15 cellular contexts compared by ENCODE assay signal in genomic region chr16:85152414-85153030, GRCh38. TPM values are rescaled to one million over a fixed set of nuclear protein-coding genes. Genes with fewer than 3 reads are reported as not detected.
DNase-seq lines count a peak whose midpoint lies in the region; ATAC-seq and TF ChIP-seq lines count a peak whose summit lies in the region.
"Had no signal": no experiment of that assay in that cellular context is flagged by ENCODE, and none has a peak within 500 bp of the region (broad histone marks: within the 10 kb centered on the region; RNA-seq: fewer than 3 reads in every experiment).

No MANE protein-coding gene starts in this region.

- peak overlapping the region; percentile 52; the same call in 1 of the 2 replicates for H4K91ac ChIP-seq in IMR-90 (ENCODE audit: insufficient read depth, low read depth, low read length)

- DNase-seq in IMR-90 (no peak), SHP77 treated with DMSO at 0.1 percent for 48 hours (lab: John Stamatoyannopoulos, UW) (peak; percentile 72), left ventricle myocardium inferior (no peak), stomach (no peak), nephron progenitor cell (no peak)
- DNase-seq in activated CD4-positive, alpha-beta T cell treated with anti-CD3 and anti-CD28 coated beads for 4 hours, result no peak
- no peak for DNase-seq in activated naive CD4-positive, alpha-beta T cell treated with anti-CD3 and anti-CD28 coated beads, Interleukin-2, amount 10 ng/mL, durations not matched to agents 7 days and 5 days
- DNase-seq: activated CD8-positive, alpha-beta memory T cell treated with anti-CD3 and anti-CD28 coated beads, Interleukin-2, amount 50 U/mL, for 48 hours; CD4-positive, alpha-beta memory T cell; foreskin melanocyte; NCI-H2029 had no signal

- peak overlapping the region; percentile 24 to 51; a peak in 2 of 4 replicates for H4K8ac ChIP-seq in IMR-90 (ENCODE audit: low read depth in 2 of 2, low read length in 2 of 2)

- WGBS in IMR-90 (ENCODE audit: extremely low coverage in 2 of 2, insufficient read length in 1 of 2), 2 experiments, result 91% methylated on average over 8 of the region's 14 CpGs; no CpG with 5 or more reads in 1 of the 2 experiments
- WGBS in stomach, 5 donors, result 84 to 93% (median 85%) methylated on average over 5 to 14 of the region's 14 CpGs

- TF ChIP-seq CTCF in IMR-90 (conservative IDR thresholded peaks at IDR 0.05; ENCODE audit: low read depth, low read length), result no peak
- TF ChIP-seq CTCF in left ventricle myocardium inferior (IDR thresholded peaks at IDR 0.05; ENCODE audit: borderline replicate concordance), result no peak
- no peak for TF ChIP-seq CTCF in stomach (IDR thresholded peaks at IDR 0.05)
- no peak for TF ChIP-seq CTCF in nephron progenitor cell (IDR thresholded peaks at IDR 0.05)

- no peak overlapping the region for H3K9ac ChIP-seq in IMR-90 (ENCODE audit: low read depth, low read length)

- no peaks in the 10 kb centered on the region for H4K20me1 ChIP-seq in IMR-90 (ENCODE audit: insufficient read depth, low read length)

- TF ChIP-seq EP300 in stomach (IDR thresholded peaks at IDR 0.05), result no peak

- no peak overlapping the region for H3K4me3 Mint-ChIP-seq in nephron progenitor cell
- H3K4me3 Mint-ChIP-seq in activated naive CD4-positive, alpha-beta T cell treated with anti-CD3 and anti-CD28 coated beads, Interleukin-2, amount 10 ng/mL, durations not matched to agents 7 days and 5 days, result no peak overlapping the region
- H3K4me3 Mint-ChIP-seq: CD4-positive, alpha-beta memory T cell had no signal

- H3K56ac ChIP-seq in IMR-90 (ENCODE audit: extremely low read depth, insufficient read depth, low read length), result no peak overlapping the region

- in situ Hi-C loops in IMR-90 (cut with MboI; ENCODE audit: low sequenced_read_pairs), result no loop called here

- H3K14ac ChIP-seq in IMR-90 (replicated peaks; ENCODE audit: low read depth, low read length), result peak overlapping the region; percentile 31

- peak overlapping the region; percentile 80 for H2BK120ac ChIP-seq in IMR-90 (ENCODE audit: low read depth, low read length)

- H3K9me3 Mint-ChIP-seq in nephron progenitor cell, result no peaks in the 10 kb centered on the region
- no peaks in the 10 kb centered on the region for H3K9me3 Mint-ChIP-seq in activated naive CD4-positive, alpha-beta T cell treated with anti-CD3 and anti-CD28 coated beads, Interleukin-2, amount 10 ng/mL, durations not matched to agents 7 days and 5 days
- H3K9me3 Mint-ChIP-seq: CD4-positive, alpha-beta memory T cell had no signal

- no peak overlapping the region for H3K27ac ChIP-seq in IMR-90 (ENCODE audit: insufficient read depth, low read length)
- H3K27ac ChIP-seq in left ventricle myocardium inferior (replicated peaks), result peak overlapping the region; percentile 94
- peak overlapping the region in 3 of 5 donors; percentile 30 to 79 (median 63) for H3K27ac ChIP-seq in stomach
- H3K27ac ChIP-seq: VCaP had no signal

- no peaks in the 10 kb centered on the region for H3K79me1 ChIP-seq in IMR-90 (ENCODE audit: low read depth in 1 of 2, low read length in 2 of 2)

- ATAC-seq in IMR-90 (ENCODE audit: low read depth) (no peak), HG03571 (IDR thresholded peaks at IDR 0.05; ENCODE audit: unreplicated experiment) (no peak)

- H3K4me3 ChIP-seq in IMR-90 (ENCODE audit: insufficient read depth, low read depth, low read length) (no peak overlapping the region), left ventricle myocardium inferior (no peak overlapping the region), stomach (no peak overlapping the region)

- H2BK15ac ChIP-seq in IMR-90 (ENCODE audit: low read depth, low read length), result peak overlapping the region; percentile 15; the same call in 1 of the 3 replicates

- H3K4ac ChIP-seq in IMR-90 (ENCODE audit: low read depth, low read length), result peak overlapping the region; percentile 62

- POLR2A ChIA-PET in IMR-90 (lab: Charles Lee; ENCODE audit: unreplicated experiment), result no interaction called here

- no peak overlapping the region for H3K4me2 ChIP-seq in IMR-90 (ENCODE audit: low read depth, low read length)

- intact Hi-C loops in IMR-90 (cut with micrococcal nuclease), result no loop called here
- intact Hi-C loops in left ventricle myocardium inferior (cut with micrococcal nuclease), result no loop called here
- intact Hi-C loops in stomach (cut with DNase I; ENCODE audit: low total_unique reads), result no loop called here

- H3K9me3 ChIP-seq in IMR-90 (ENCODE audit: control insufficient read depth, insufficient read depth, low read length) (no peaks in the 10 kb centered on the region), left ventricle myocardium inferior (replicated peaks) (no peaks in the 10 kb centered on the region), stomach (no peaks in the 10 kb centered on the region)

- H3K4me1 Mint-ChIP-seq in nephron progenitor cell, result peaks cover 55% of the 10 kb centered on the region
- H3K4me1 Mint-ChIP-seq in activated naive CD4-positive, alpha-beta T cell treated with anti-CD3 and anti-CD28 coated beads, Interleukin-2, amount 10 ng/mL, durations not matched to agents 7 days and 5 days, result peaks cover 2% of the 10 kb centered on the region

- TF ChIP-seq POLR2A in IMR-90 (IDR thresholded peaks at IDR 0.05; ENCODE audit: low read depth, low read length), result no peak
- TF ChIP-seq POLR2A in stomach (IDR thresholded peaks at IDR 0.05), result no peak

- no peak overlapping the region for H3K23ac ChIP-seq in IMR-90 (ENCODE audit: low read depth, low read length)

- dilution Hi-C loops in IMR-90 (cut with HindIII; ENCODE audit: low sequenced_read_pairs, unreplicated experiment), result no loop called here

- no peaks in the 10 kb centered on the region; the same call in 1 of the 2 replicates for H3K27me3 ChIP-seq in IMR-90 (ENCODE audit: control insufficient read depth, insufficient read depth, low read length)
- no peaks in the 10 kb centered on the region for H3K27me3 ChIP-seq in left ventricle myocardium inferior (ENCODE audit: low read depth)
- H3K27me3 ChIP-seq in stomach, result no peaks in the 10 kb centered on the region

- no peak overlapping the region for H3K18ac ChIP-seq in IMR-90 (ENCODE audit: low read depth, low read length)

- 0 out of 2 replicates have a peak, but pooled peaks cover 3% of the 10 kb centered on the region for H3K9me1 ChIP-seq in IMR-90 (ENCODE audit: insufficient read depth, low read length)

- H3K36me3 Mint-ChIP-seq in nephron progenitor cell (ENCODE audit: low read depth), result no peaks in the 10 kb centered on the region
- no peaks in the 10 kb centered on the region for H3K36me3 Mint-ChIP-seq in activated naive CD4-positive, alpha-beta T cell treated with anti-CD3 and anti-CD28 coated beads, Interleukin-2, amount 10 ng/mL, durations not matched to agents 7 days and 5 days
- H3K36me3 Mint-ChIP-seq: CD4-positive, alpha-beta memory T cell had no signal

- no TSS peak for BruUV-seq in IMR-90 (replicated peaks; lab: Mats Ljungman, UMichigan)

- CTCF ChIA-PET in IMR-90 (lab: Yijun Ruan, JAX), result no interaction called here
- CTCF ChIA-PET in activated naive CD4-positive, alpha-beta T cell treated with anti-CD3 and anti-CD28 coated beads, Interleukin-2, amount 10 ng/mL, durations not matched to agents 7 days and 5 days (lab: Charles Lee), result interaction anchor here (1.0 kb wide), 1 partner anchor 123 kb away, joined by 3 read pairs; no protein-coding TSS in a partner anchor

- H3K27me3 Mint-ChIP-seq in nephron progenitor cell (ENCODE audit: low read depth, poor library complexity), result peaks cover 35% of the 10 kb centered on the region
- H3K27me3 Mint-ChIP-seq in activated naive CD4-positive, alpha-beta T cell treated with anti-CD3 and anti-CD28 coated beads, Interleukin-2, amount 10 ng/mL, durations not matched to agents 7 days and 5 days, result peaks cover 6% of the 10 kb centered on the region
- H3K27me3 Mint-ChIP-seq: CD4-positive, alpha-beta memory T cell had no signal

- H2AK5ac ChIP-seq in IMR-90 (ENCODE audit: low read depth, low read length), result peak overlapping the region; percentile 94

- H2BK5ac ChIP-seq in IMR-90 (ENCODE audit: low read depth, low read length, poor library complexity, severe bottlenecking), result no peak overlapping the region

- H3K4me1 ChIP-seq in IMR-90 (ENCODE audit: control insufficient read depth, insufficient read depth, low read length) (peaks cover 18% of the 10 kb centered on the region), left ventricle myocardium inferior (peaks cover 72% of the 10 kb centered on the region), stomach (peaks cover 13 to 41% (median 25%) of the 10 kb centered on the region in 4 donors)

- H3K27ac Mint-ChIP-seq in nephron progenitor cell, result no peak overlapping the region
- no peak overlapping the region for H3K27ac Mint-ChIP-seq in activated naive CD4-positive, alpha-beta T cell treated with anti-CD3 and anti-CD28 coated beads, Interleukin-2, amount 10 ng/mL, durations not matched to agents 7 days and 5 days
- H3K27ac Mint-ChIP-seq: CD4-positive, alpha-beta memory T cell had no signal

- H2BK20ac ChIP-seq in IMR-90 (ENCODE audit: low read depth, low read length), result peak overlapping the region; percentile 47; the same call in 1 of the 2 replicates

- TF ChIP-seq RAD21 in IMR-90 (IDR thresholded peaks at IDR 0.05; ENCODE audit: low read length), result no peak

- H3K36me3 ChIP-seq in IMR-90 (ENCODE audit: control insufficient read depth, insufficient read depth, low read length), result no peaks in the 10 kb centered on the region
- H3K36me3 ChIP-seq in left ventricle myocardium inferior, result no peaks in the 10 kb centered on the region
- H3K36me3 ChIP-seq in stomach, result no peaks in the 10 kb centered on the region

- peak overlapping the region; percentile 96 for H2AK9ac ChIP-seq in IMR-90 (replicated peaks; ENCODE audit: low read depth, low read length, poor library complexity)

- H2AFZ ChIP-seq in IMR-90 (replicated peaks; ENCODE audit: low read length, poor library complexity), result peak overlapping the region; percentile 94

- no peak overlapping the region for H4K5ac ChIP-seq in IMR-90 (ENCODE audit: low read depth, low read length)

TF ChIP-seq in IMR-90, 13 proteins besides CTCF, POLR2A, EP300 and RAD21 (continues in another document):
- TF ChIP-seq BHLHE40 (IDR thresholded peaks at IDR 0.05; ENCODE audit: low read depth, low read length) (no peak), MAZ (IDR thresholded peaks at IDR 0.05; ENCODE audit: borderline replicate concordance, low read depth, low read length) (no peak), MXI1 (IDR thresholded peaks at IDR 0.05; ENCODE audit: borderline replicate concordance, low read depth, low read length) (no peak)

RNA-seq across cellular contexts. Expression of gene CIBAR2, which starts 40.2 kb away (rescaled TPM):
- total RNA-seq in IMR-90 (2012; rRNA removed), result 0.18 TPM in 1 of 2 replicates, not detected in the other
- 0.16 and 0.24 TPM in 2 replicates for polyA plus RNA-seq in IMR-90 (2012; rRNA removed)
- not detected in 2 replicates for polyA plus RNA-seq in IMR-90 (2012; cell fraction: cytosol; rRNA removed)
- 2.0 and 3.7 TPM in 2 replicates for polyA plus RNA-seq in IMR-90 (2012; cell fraction: nucleus; rRNA removed; ENCODE audit: low replicate concordance)
- not detected for total RNA-seq in left ventricle myocardium inferior
- total RNA-seq in stomach, result 10 to 100 TPM in 1 of 5 donors, not detected in 4; 54.0 TPM
- polyA plus RNA-seq in stomach, result 1 to 10 TPM in 1 of 3 donors, not detected in 2; 1.5 TPM
- total RNA-seq: CD4-positive, alpha-beta memory T cell; dermis microvascular lymphatic vessel endothelial cell had no signal
- polyA plus RNA-seq: adipose tissue; CD4-positive, alpha-beta memory T cell had no signal
